8 cellular contexts compared by ENCODE assay signal in the genomic region with DNA sequence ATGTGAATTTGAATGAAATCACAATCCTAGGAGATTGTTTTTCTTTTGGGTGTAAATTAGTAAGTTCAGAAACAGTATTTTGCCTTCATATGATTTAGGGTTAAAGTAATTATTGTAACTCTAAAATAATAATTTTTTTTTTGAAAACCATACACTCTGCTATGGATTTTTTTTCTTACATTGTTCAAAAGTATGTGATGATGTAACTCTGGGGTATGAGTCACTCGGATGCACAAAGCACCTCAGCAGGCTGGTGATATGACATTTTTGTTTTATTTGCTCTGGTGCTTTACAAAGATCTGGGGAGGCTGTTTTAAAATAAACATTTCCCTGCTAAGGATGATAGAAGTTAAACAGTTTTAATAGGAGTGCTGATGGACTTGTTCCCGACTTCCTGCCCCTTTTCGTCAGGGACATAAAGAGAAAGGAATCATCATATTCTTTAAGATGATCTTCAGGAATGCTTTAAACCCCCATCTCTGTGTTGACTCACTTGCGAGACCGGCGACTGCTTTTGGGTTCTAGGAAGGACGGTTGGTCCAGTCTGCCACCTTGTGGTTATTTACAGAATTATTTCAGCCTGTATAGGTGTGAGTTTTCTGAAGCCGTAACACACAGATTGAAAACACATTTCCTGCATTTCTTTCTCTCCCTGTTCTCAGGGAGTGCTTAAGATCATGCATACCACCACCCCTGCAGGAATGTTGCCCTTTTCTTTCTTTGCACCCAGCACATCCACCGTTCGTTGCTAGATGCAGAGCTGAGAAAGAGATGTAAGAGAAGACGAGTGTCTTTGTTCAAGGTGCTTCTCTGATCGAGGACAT.
DNase-seq lines count a peak whose midpoint lies in the region; ATAC-seq, FAIRE-seq and TF ChIP-seq lines count a peak whose summit lies in the region.

No MANE protein-coding gene starts in this region.

- TF ChIP-seq EP300 in GM12878 (IDR thresholded peaks at IDR 0.05; ENCODE audit: borderline replicate concordance in 1 of 2, control insufficient read depth in 1 of 2, low read depth in 2 of 2, low read length in 2 of 2): no peak

- no peaks in the 10 kb centered on the region for H3K9me3 ChIP-seq in GM12878 (replicated peaks; ENCODE audit: control insufficient read depth, insufficient read depth, low read length)
- H3K9me3 ChIP-seq in iPS DF 6.9 (ENCODE audit: control insufficient read depth, insufficient read depth, low read length): no peaks in the 10 kb centered on the region
- H3K9me3 ChIP-seq in small intestine (ENCODE audit: control insufficient read depth, low read depth): no peaks in the 10 kb centered on the region

- H3K4me1 Mint-ChIP-seq in T-helper 2 cell treated with Interferon-gamma antibody and Interleukin-4, amounts not matched to agents 5 μg/mL and 100 μg/mL, for 36 hours (ENCODE audit: low read depth): peaks cover 19% of the 10 kb centered on the region

- 18% methylated on average over 12 of the region's 12 CpGs for WGBS in GM12878 (ENCODE audit: insufficient coverage, insufficient replicate concordance, low lambda C conversion rate, missing lambda C conversion rate)
- WGBS in iPS DF 6.9 (ENCODE audit: insufficient coverage, insufficient read length): no CpG with 5 or more reads among the region's 12 CpGs
- WGBS in small intestine, 3 donors: 16 to 21% (median 18%) methylated on average over 12 of the region's 12 CpGs

- CTCF ChIA-PET in GM12878 (lab: Yijun Ruan, JAX): interaction anchor here (0.7 to 4.5 kb wide), 9 partner anchors 28 to 330 kb away, joined by 3 to 54 read pairs (median 4); no protein-coding TSS in a partner anchor

- H3K4me2 ChIP-seq in GM12878 (ENCODE audit: control insufficient read depth, insufficient read depth): peak overlapping the region; percentile 39

- H3K4me1 ChIP-seq in GM12878 (ENCODE audit: control insufficient read depth, insufficient read depth, low read length) (peaks cover 58% of the 10 kb centered on the region), iPS DF 6.9 (ENCODE audit: control insufficient read depth, insufficient read depth, low read length) (peaks cover 6% of the 10 kb centered on the region; the same call in 1 of the 2 replicates), small intestine (ENCODE audit: control insufficient read depth in 2 of 2, insufficient read depth in 1 of 2, low read depth in 1 of 2, low read length in 1 of 2) (peaks cover 0 to 10% of the 10 kb centered on the region in 2 donors)

- in situ Hi-C loops in GM12878 (cut with MboI): loop anchor here (5.0 kb wide), 1 partner anchor 318 kb away; no protein-coding TSS in a partner anchor

- intact Hi-C loops in GM12878 (cut with micrococcal nuclease; ENCODE audit: unreplicated experiment): loop anchor here (1.0 to 10.0 kb wide), 8 partner anchors 28 to 448 kb away; no protein-coding TSS in a partner anchor

- no peaks in the 10 kb centered on the region for H3K36me3 Mint-ChIP-seq in T-helper 2 cell treated with Interferon-gamma antibody and Interleukin-4, amounts not matched to agents 5 μg/mL and 100 μg/mL, for 36 hours (ENCODE audit: low read depth)

- H3K4me3 ChIP-seq in GM12878 (peak overlapping the region; percentile 60), iPS DF 6.9 (ENCODE audit: low read length) (no peak overlapping the region), small intestine (ENCODE audit: low read depth in 1 of 2, low read length in 2 of 2) (no peak overlapping the region)

- H3K27ac Mint-ChIP-seq in T-helper 2 cell treated with Interferon-gamma antibody and Interleukin-4, amounts not matched to agents 5 μg/mL and 100 μg/mL, for 36 hours: no peak overlapping the region

- peaks cover 24% of the 10 kb centered on the region for H3K27me3 Mint-ChIP-seq in T-helper 2 cell treated with Interferon-gamma antibody and Interleukin-4, amounts not matched to agents 5 μg/mL and 100 μg/mL, for 36 hours (ENCODE audit: low read depth)

- RAD21 ChIA-PET in GM12878 (lab: Charles Lee; ENCODE audit: unreplicated experiment): interaction anchor here (4.1 kb wide), 1 partner anchor 319 kb away, joined by 51 read pairs; no protein-coding TSS in a partner anchor

- DNase-seq in DMS79 treated with DMSO at 0.1 percent for 48 hours (lab: John Stamatoyannopoulos, UW) (peak; percentile 30), DMS79 (lab: John Stamatoyannopoulos, UW) (no peak), NCI-H1436 (lab: John Stamatoyannopoulos, UW) (peak; percentile 68), GM12878 (ENCODE audit: low read depth, low spot score) (peak; percentile 73), iPS DF 6.9 (ENCODE audit: low read depth, low spot score) (peak; percentile 93), small intestine (peak; percentile 76)
- peak; percentile 47 for DNase-seq in T-helper 2 cell treated with Interferon-gamma antibody and Interleukin-4, amounts not matched to agents 5 μg/mL and 100 μg/mL, for 36 hours (ENCODE audit: low spot score)

- TF ChIP-seq POLR2A in GM12878 (IDR thresholded peaks at IDR 0.05; ENCODE audit: low read depth, low read length): no peak

- no peaks in the 10 kb centered on the region for H4K20me1 ChIP-seq in GM12878 (ENCODE audit: control insufficient read depth, insufficient read depth)

- FAIRE-seq in GM12878 (lab: Jason Lieb, UNC) (peak; percentile 47), small intestine (lab: Jason Lieb, UNC) (no peak)

- H3K79me2 ChIP-seq in GM12878 (ENCODE audit: control insufficient read depth, insufficient read depth, low read length): peaks cover 93% of the 10 kb centered on the region

- no peak overlapping the region for H3K4me3 Mint-ChIP-seq in T-helper 2 cell treated with Interferon-gamma antibody and Interleukin-4, amounts not matched to agents 5 μg/mL and 100 μg/mL, for 36 hours

- peak; percentile 98 for TF ChIP-seq RAD21 in GM12878 (IDR thresholded peaks at IDR 0.05; ENCODE audit: insufficient read depth, low read depth, low read length)

- H3K27me3 ChIP-seq in GM12878 (replicated peaks in 1 of 2; ENCODE audit: control insufficient read depth in 2 of 2, insufficient read depth in 2 of 2, low read length in 1 of 2) (no peaks in the 10 kb centered on the region), iPS DF 6.9 (ENCODE audit: control insufficient read depth, insufficient read depth, low read length) (no peaks in the 10 kb centered on the region), small intestine (ENCODE audit: control insufficient read depth in 2 of 2, insufficient read depth in 2 of 2, low read length in 2 of 2) (no peaks in the 10 kb centered on the region)

- SMC1A ChIA-PET in GM12878 (lab: Charles Lee; ENCODE audit: uncharacterized antibody, unreplicated experiment): interaction anchor here (0.7 to 5.0 kb wide), 9 partner anchors 28 to 331 kb away, joined by 3 to 30 read pairs (median 5); no protein-coding TSS in a partner anchor

- ATAC-seq in HG02852 (IDR thresholded peaks at IDR 0.05; ENCODE audit: unreplicated experiment): peak; percentile 58
- peak; percentile 82 for ATAC-seq in GM12878

- no peak overlapping the region for H3K9ac ChIP-seq in GM12878 (ENCODE audit: control insufficient read depth, insufficient read depth, low read length)

- BruUV-seq in GM12878 (replicated peaks; lab: Mats Ljungman, UMichigan): no TSS peak

- peak overlapping the region; percentile 3 for H2AFZ ChIP-seq in GM12878 (ENCODE audit: control insufficient read depth, low read depth, low read length)

- no peak overlapping the region; the same call in 1 of the 2 replicates for H3K27ac ChIP-seq in GM12878 (ENCODE audit: control insufficient read depth, insufficient read depth)
- peak overlapping the region; percentile 59 for H3K27ac ChIP-seq in iPS DF 6.9 (ENCODE audit: low read length)
- H3K27ac ChIP-seq in small intestine (ENCODE audit: low read depth in 1 of 2, low read length in 1 of 2): no peak overlapping the region

- H3K9me3 Mint-ChIP-seq in T-helper 2 cell treated with Interferon-gamma antibody and Interleukin-4, amounts not matched to agents 5 μg/mL and 100 μg/mL, for 36 hours: no peaks in the 10 kb centered on the region

- H3K36me3 ChIP-seq in GM12878 (ENCODE audit: control insufficient read depth in 2 of 2, insufficient read depth in 2 of 2, low read length in 1 of 2) (no peaks in the 10 kb centered on the region), iPS DF 6.9 (ENCODE audit: control insufficient read depth, insufficient read depth, low read length) (no peaks in the 10 kb centered on the region), small intestine (ENCODE audit: control insufficient read depth in 2 of 2, insufficient read depth in 2 of 2, low read length in 2 of 2) (no peaks in the 10 kb centered on the region)

- POLR2A ChIA-PET in GM12878 (lab: Charles Lee): no interaction called here

- TF ChIP-seq CTCF in GM12878 (IDR thresholded peaks at IDR 0.05 in 2 of 3, conservative IDR thresholded peaks at IDR 0.05 in 1 of 3; ENCODE audit: control insufficient read depth in 2 of 3, extremely low read depth in 1 of 3, insufficient read depth in 1 of 3, low read depth in 3 of 3, low read length in 3 of 3): peak; percentile 59 to 85 (median 75)

TF ChIP-seq in GM12878, 131 proteins besides CTCF, POLR2A, EP300 and RAD21 (continues in another document):
- TF ChIP-seq YY1 (IDR thresholded peaks at IDR 0.05; ENCODE audit: low read depth, low read length) (peak; percentile 67; the same call in 1 of the 2 replicates), KAT2A (conservative IDR thresholded peaks at IDR 0.05; ENCODE audit: control insufficient read depth, low read depth, low read length) (no peak), NFYA (IDR thresholded peaks at IDR 0.05; ENCODE audit: borderline replicate concordance, low read depth, low read length) (no peak), JUND (IDR thresholded peaks at IDR 0.05; ENCODE audit: low read depth, low read length) (no peak), PAX5 (IDR thresholded peaks at IDR 0.05; ENCODE audit: borderline replicate concordance, low read depth, low read length) (no peak), CHD1 (IDR thresholded peaks at IDR 0.05; ENCODE audit: low read depth, low read length) (no peak)
